ENCODE assay signal across 10 cellular contexts in the genomic region with DNA sequence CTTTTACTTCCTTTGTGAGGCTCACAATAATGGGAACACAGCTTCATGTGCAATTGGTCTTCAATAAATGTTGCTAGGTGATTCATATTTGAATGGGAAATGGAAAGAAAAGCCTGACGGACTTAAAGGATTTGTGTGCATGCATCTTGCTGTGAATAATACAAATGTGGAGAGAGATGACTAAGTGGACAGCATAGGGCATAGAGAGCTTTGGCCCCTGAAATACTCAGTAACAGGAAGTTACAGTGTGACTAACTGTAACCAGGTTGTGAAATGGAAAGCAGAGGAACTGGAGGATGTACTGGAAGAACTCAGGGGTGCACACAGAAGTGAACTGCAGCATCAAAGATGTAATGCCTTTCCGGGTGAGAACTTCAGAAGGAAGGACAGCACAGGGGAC.
DNase-seq lines count a peak whose midpoint lies in the region; ATAC-seq lines count a peak whose summit lies in the region.
"Had no signal": no experiment of that assay in that cellular context is flagged by ENCODE, and none has a peak within 500 bp of the region (broad histone marks: within the 10 kb centered on the region; RNA-seq: fewer than 3 reads in every experiment).

No MANE protein-coding gene starts in this region.

- no peaks in the 10 kb centered on the region for H3K27me3 Mint-ChIP-seq in activated T-cell treated with anti-CD3 and anti-CD28 coated beads, Interleukin-2, amount 50 U/mL, for 24 hours

- no peaks in the 10 kb centered on the region for H3K9me3 Mint-ChIP-seq in activated T-cell treated with anti-CD3 and anti-CD28 coated beads, Interleukin-2, amount 50 U/mL, for 24 hours

- peak overlapping the region; percentile 37 for H3K27ac Mint-ChIP-seq in activated T-cell treated with anti-CD3 and anti-CD28 coated beads, Interleukin-2, amount 50 U/mL, for 24 hours
- H3K27ac Mint-ChIP-seq: CD8-positive, alpha-beta memory T cell had no signal

- no peak overlapping the region for H3K4me3 Mint-ChIP-seq in activated T-cell treated with anti-CD3 and anti-CD28 coated beads, Interleukin-2, amount 50 U/mL, for 24 hours
- H3K4me3 Mint-ChIP-seq: CD8-positive, alpha-beta memory T cell had no signal

- no peak for ATAC-seq in GM18519 (IDR thresholded peaks at IDR 0.05; ENCODE audit: low FRiP score, unreplicated experiment)
- ATAC-seq: K562 had no signal

- H3K4me1 Mint-ChIP-seq in activated T-cell treated with anti-CD3 and anti-CD28 coated beads, Interleukin-2, amount 50 U/mL, for 24 hours (ENCODE audit: low read depth), result peaks cover 17% of the 10 kb centered on the region

- no peaks in the 10 kb centered on the region for H3K36me3 Mint-ChIP-seq in activated T-cell treated with anti-CD3 and anti-CD28 coated beads, Interleukin-2, amount 50 U/mL, for 24 hours (ENCODE audit: low read depth)

- DNase-seq in activated T-cell treated with anti-CD3 and anti-CD28 coated beads, Interleukin-2, amount 50 U/mL, for 24 hours, result no peak
- no peak for DNase-seq in activated T-cell treated with anti-CD3 and anti-CD28 coated beads, Interleukin-2, amount 50 U/mL, for 1 hour
- DNase-seq in SKM-1 treated with dmso at 0.1 percent for 144 hours (lab: John Stamatoyannopoulos, UW; ENCODE audit: unreplicated experiment), result peak; percentile 97
- peak; percentile 88 for DNase-seq in glomerular endothelial cell (ENCODE audit: extremely low read depth, low read depth, low spot score)
- peak; percentile 91 for DNase-seq in stromal cell of bone marrow (ENCODE audit: low read depth)
- no peak for DNase-seq in Ammon's horn (ENCODE audit: low spot score)
- DNase-seq in NCI-H2081 treated with DMSO at 0.1 percent for 48 hours (lab: John Stamatoyannopoulos, UW), result no peak
- DNase-seq: CD8-positive, alpha-beta memory T cell had no signal

Comparison
In these comparisons a context has a peak if more than half of its experiments do, and no peak if none do; other contexts are left out.
1. DNase-seq: peak in SKM-1 treated with dmso at 0.1 percent for 144 hours (single experiment), glomerular endothelial cell (single experiment) and stromal cell of bone marrow (single experiment); none in activated T-cell treated with anti-CD3 and anti-CD28 coated beads, Interleukin-2, amount 50 U/mL, for 24 hours (single experiment), activated T-cell treated with anti-CD3 and anti-CD28 coated beads, Interleukin-2, amount 50 U/mL, for 1 hour (single experiment), Ammon's horn (single experiment) and NCI-H2081 treated with DMSO at 0.1 percent for 48 hours (single experiment).